9 cellular contexts compared by ENCODE assay signal in the genomic region with DNA sequence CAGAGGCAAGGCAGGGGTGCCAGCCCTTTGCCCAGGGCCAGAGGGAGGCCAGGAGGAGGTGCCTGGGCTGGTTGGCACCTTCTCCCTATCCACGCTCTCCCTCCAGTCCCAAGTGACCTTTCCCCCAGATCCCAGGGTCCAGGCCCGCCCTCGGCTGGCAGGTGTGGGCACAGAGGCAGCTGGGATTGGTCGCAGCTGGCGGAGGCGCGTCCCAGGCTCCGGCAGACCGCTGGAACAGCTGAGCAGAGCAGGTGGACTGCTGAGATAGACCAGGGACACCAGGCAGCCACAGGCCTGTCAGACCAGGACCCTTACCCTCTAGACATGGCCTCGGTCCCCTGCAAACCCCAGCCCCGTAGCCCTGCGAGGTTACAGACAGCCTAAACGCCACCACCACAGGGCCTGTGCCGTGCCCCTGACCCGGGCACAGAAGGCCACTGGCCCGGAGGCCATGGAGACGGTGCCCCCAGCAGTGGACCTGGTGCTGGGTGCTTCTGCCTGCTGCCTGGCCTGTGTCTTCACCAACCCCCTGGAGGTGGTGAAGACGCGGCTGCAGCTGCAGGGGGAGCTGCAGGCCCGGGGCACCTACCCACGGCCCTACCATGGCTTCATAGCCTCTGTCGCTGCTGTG. TPM values are rescaled to one million over a fixed set of nuclear protein-coding genes. Genes with fewer than 3 reads are reported as not detected.
DNase-seq lines count a peak whose midpoint lies in the region; ATAC-seq and TF ChIP-seq lines count a peak whose summit lies in the region.
"Had no signal": no experiment of that assay in that cellular context is flagged by ENCODE, and none has a peak within 500 bp of the region (broad histone marks: within the 10 kb centered on the region; RNA-seq: fewer than 3 reads in every experiment).

SLC25A34 (plus strand) TSS at position 224 of the 631 bp plus-strand sequence; CDS start at position 452, 228 bp downstream.

- 0 out of 2 replicates have a peak, but pooled peaks have one; percentile 8 for TF ChIP-seq CTCF in HEK293 (tag by site-specific recombination; IDR thresholded peaks at IDR 0.05)
- TF ChIP-seq CTCF in RWPE1 (conservative IDR thresholded peaks at IDR 0.05; ENCODE audit: low read depth): no peak
- no peak for TF ChIP-seq CTCF in SK-N-SH (IDR thresholded peaks at IDR 0.05)

- H3K9me3 ChIP-seq in HEK293 (ENCODE audit: control insufficient read depth, insufficient read depth, low read depth, low read length) (no peaks in the 10 kb centered on the region), skeletal muscle tissue (ENCODE audit: control insufficient read depth in 3 of 3, low read length in 3 of 3) (no peaks in the 10 kb centered on the region), SK-N-SH (no peaks in the 10 kb centered on the region)

- no peak for TF ChIP-seq RAD21 in SK-N-SH (IDR thresholded peaks at IDR 0.05; ENCODE audit: low read length)

- H3K9ac ChIP-seq in skeletal muscle tissue (ENCODE audit: low read depth in 1 of 3, low read length in 3 of 3) (peak within 1 kb of the TSS; percentile 76 to 91 (median 77)), SK-N-SH (no peak within 1 kb of the TSS)

- intact Hi-C loops in left ventricle myocardium superior (cut with micrococcal nuclease): no loop called here

- no peaks in the 10 kb centered on the region for H4K20me1 ChIP-seq in SK-N-SH (ENCODE audit: insufficient read depth)

- POLR2A ChIA-PET in HEK293 (lab: Yijun Ruan, JAX) (no interaction called here), RWPE1 (lab: Yijun Ruan, JAX; ENCODE audit: low non-redundant PET) (no interaction called here), SK-N-SH (lab: Yijun Ruan, JAX) (no interaction called here)

- H3K4me1 ChIP-seq in HEK293 (ENCODE audit: control insufficient read depth, insufficient read depth, low read length): no peaks in the 10 kb centered on the region
- peaks cover 36 to 58% (median 40%) of the 10 kb centered on the region in 3 donors for H3K4me1 ChIP-seq in skeletal muscle tissue (ENCODE audit: control insufficient read depth in 3 of 3, insufficient read depth in 3 of 3, low read length in 3 of 3)
- peaks cover 0 to 38% of the 10 kb centered on the region in 2 experiments; a peak in 1 of 4 replicates for H3K4me1 ChIP-seq in SK-N-SH (ENCODE audit: control insufficient read depth in 1 of 2, insufficient read depth in 2 of 2, low read depth in 1 of 2, low read length in 1 of 2)

- WGBS in SK-N-SH (ENCODE audit: low lambda C conversion rate): 78% methylated on average over 5 of the region's 22 CpGs

- TF ChIP-seq EP300 in SK-N-SH (IDR thresholded peaks at IDR 0.05; ENCODE audit: borderline replicate concordance in 1 of 2, low read depth in 1 of 2, low read length in 1 of 2): no peak

- H2AFZ ChIP-seq in SK-N-SH (ENCODE audit: low read depth): no peak within 1 kb of the TSS

- no peak within 1 kb of the TSS for H3K4me3 ChIP-seq in HEK293 (ENCODE audit: low read depth, low read length)
- H3K4me3 ChIP-seq in skeletal muscle tissue (ENCODE audit: low read length in 3 of 3): peak within 1 kb of the TSS; percentile 75 to 90 (median 78)
- H3K4me3 ChIP-seq in SK-N-SH (ENCODE audit: low read depth in 2 of 2, low read length in 1 of 2): no peak within 1 kb of the TSS

- H3K4me2 ChIP-seq in SK-N-SH: no peak within 1 kb of the TSS

- no peaks in the 10 kb centered on the region for H3K27me3 ChIP-seq in skeletal muscle tissue (ENCODE audit: control insufficient read depth in 3 of 3, insufficient read depth in 3 of 3, low read length in 3 of 3)
- H3K27me3 ChIP-seq in SK-N-SH (ENCODE audit: insufficient read depth): no peaks in the 10 kb centered on the region

- H3K9me2 ChIP-seq in SK-N-SH: no peaks in the 10 kb centered on the region

- H3K36me3 ChIP-seq in HEK293 (ENCODE audit: control insufficient read depth in 2 of 2, insufficient read depth in 1 of 2, low read length in 2 of 2): peaks cover 0 to 44% of the 10 kb centered on the region in 2 experiments; a peak in 1 of 3 replicates
- peaks cover 33 to 45% (median 44%) of the 10 kb centered on the region in 3 donors for H3K36me3 ChIP-seq in skeletal muscle tissue (ENCODE audit: control insufficient read depth in 3 of 3, insufficient read depth in 3 of 3, low read length in 3 of 3)
- H3K36me3 ChIP-seq in SK-N-SH (replicated peaks in 1 of 2; ENCODE audit: control insufficient read depth in 1 of 2, insufficient read depth in 2 of 2, low read length in 1 of 2): peaks cover 0 to 32% of the 10 kb centered on the region in 2 experiments

- CTCF ChIA-PET in HEK293 (lab: Yijun Ruan, JAX): no interaction called here
- CTCF ChIA-PET in RWPE1 (lab: Yijun Ruan, JAX): no interaction called here
- CTCF ChIA-PET in SK-N-SH (lab: Yijun Ruan, JAX): interaction anchor here (0.6 kb wide), 1 partner anchor 133 kb away, joined by 3 read pairs; no protein-coding TSS in a partner anchor

- no peaks in the 10 kb centered on the region for H3F3A ChIP-seq in SK-N-SH (replicated peaks; ENCODE audit: insufficient read depth)

- no peak for DNase-seq in RWPE1 (ENCODE audit: low spot score)
- peak; percentile 90 for DNase-seq in left ventricle myocardium superior
- DNase-seq in DMS114 treated with DMSO at 0.1 percent for 48 hours (lab: John Stamatoyannopoulos, UW; ENCODE audit: unreplicated experiment): no peak
- no peak for DNase-seq in SK-N-SH
- DNase-seq in OCI-M1 (lab: John Stamatoyannopoulos, UW): no peak
- DNase-seq: kidney glomerular epithelial cell had no signal

- H3K27ac ChIP-seq in HEK293 (ENCODE audit: extremely low read depth, low read depth, low read length) (no peak within 1 kb of the TSS), RWPE1 (peak within 1 kb of the TSS; percentile 84), skeletal muscle tissue (ENCODE audit: low read depth, low read length) (peak within 1 kb of the TSS; percentile 81), SK-N-SH (ENCODE audit: low read depth in 2 of 2, low read length in 1 of 2) (peak within 1 kb of the TSS in 1 of 2 experiments; percentile 43; a peak in 1 of 4 replicates)

- ATAC-seq in left ventricle myocardium superior: peak; percentile 83
- ATAC-seq in HG03039 (IDR thresholded peaks at IDR 0.05; ENCODE audit: unreplicated experiment): no peak

- H3K79me2 ChIP-seq in SK-N-SH (ENCODE audit: insufficient read depth): no peaks in the 10 kb centered on the region

TF ChIP-seq in HEK293, 187 proteins besides CTCF, POLR2A, EP300 and RAD21 (continues in another document):
- TF ChIP-seq ZNF155 (tag by site-specific recombination; IDR thresholded peaks at IDR 0.05) (no peak), KLF1 (tag by site-specific recombination; IDR thresholded peaks at IDR 0.05) (0 out of 2 replicates have a peak, but pooled peaks have one; percentile 2), SALL2 (tag by site-specific recombination; IDR thresholded peaks at IDR 0.05; ENCODE audit: borderline replicate concordance) (no peak), ZNF121 (tag by site-specific recombination; IDR thresholded peaks at IDR 0.05) (no peak), ZNF664 (tag by site-specific recombination; IDR thresholded peaks at IDR 0.05) (no peak), ZNF704 (tag by site-specific recombination; IDR thresholded peaks at IDR 0.05) (no peak), ZNF274 (IDR thresholded peaks at IDR 0.05; ENCODE audit: low read length) (no peak), ZNF274 (tag by site-specific recombination; IDR thresholded peaks at IDR 0.05; ENCODE audit: borderline replicate concordance) (no peak), ZNF341 (tag by site-specific recombination; IDR thresholded peaks at IDR 0.05; ENCODE audit: low read depth) (no peak), ZNF391 (tag by site-specific recombination; IDR thresholded peaks at IDR 0.05; ENCODE audit: borderline replicate concordance, low read depth) (no peak), ZNF624 (tag by site-specific recombination; IDR thresholded peaks at IDR 0.05) (no peak)

TF ChIP-seq in SK-N-SH, 30 proteins besides CTCF, POLR2A, EP300 and RAD21:
- TF ChIP-seq RCOR1 (IDR thresholded peaks at IDR 0.05; ENCODE audit: low read length) (no peak), MEF2A (IDR thresholded peaks at IDR 0.05; ENCODE audit: borderline replicate concordance, low read depth) (no peak)
TF ChIP-seq in SK-N-SH: peak in this region for 0.

RNA-seq across cellular contexts. Expression of gene SLC25A34, which starts in this region (rescaled TPM):
- total RNA-seq in left ventricle myocardium superior: 52.8 TPM
- total RNA-seq in skeletal muscle tissue: 1.6 TPM
- polyA plus RNA-seq in SK-N-SH (2012; rRNA removed): 1.2 and 1.4 TPM in 2 replicates
- polyA plus RNA-seq in SK-N-SH (2012; cell fraction: cytosol; rRNA removed): 0.31 and 0.38 TPM in 2 replicates
- polyA plus RNA-seq in SK-N-SH (2012; cell fraction: nucleus; rRNA removed): 6.3 and 6.5 TPM in 2 replicates

Comparison
In these comparisons a context has a peak if more than half of its experiments do, and no peak if none do; other contexts are left out.
1. RNA of gene SLC25A34 (total RNA-seq): 52.8 TPM in left ventricle myocardium superior (single experiment); 1.6 TPM in skeletal muscle tissue (single experiment); every median in the first group is over 10 times any median in the second.
2. H3K4me3 ChIP-seq: peak in skeletal muscle tissue (3 of 3); none in HEK293 (single experiment) and SK-N-SH (0 of 2).
3. Of the 4 proteins assayed by ChIP-seq in both HEK293 and SK-N-SH: peak only in HEK293: CTCF; only in SK-N-SH: none; in both: none; in neither: 3.